In the genomic region with DNA sequence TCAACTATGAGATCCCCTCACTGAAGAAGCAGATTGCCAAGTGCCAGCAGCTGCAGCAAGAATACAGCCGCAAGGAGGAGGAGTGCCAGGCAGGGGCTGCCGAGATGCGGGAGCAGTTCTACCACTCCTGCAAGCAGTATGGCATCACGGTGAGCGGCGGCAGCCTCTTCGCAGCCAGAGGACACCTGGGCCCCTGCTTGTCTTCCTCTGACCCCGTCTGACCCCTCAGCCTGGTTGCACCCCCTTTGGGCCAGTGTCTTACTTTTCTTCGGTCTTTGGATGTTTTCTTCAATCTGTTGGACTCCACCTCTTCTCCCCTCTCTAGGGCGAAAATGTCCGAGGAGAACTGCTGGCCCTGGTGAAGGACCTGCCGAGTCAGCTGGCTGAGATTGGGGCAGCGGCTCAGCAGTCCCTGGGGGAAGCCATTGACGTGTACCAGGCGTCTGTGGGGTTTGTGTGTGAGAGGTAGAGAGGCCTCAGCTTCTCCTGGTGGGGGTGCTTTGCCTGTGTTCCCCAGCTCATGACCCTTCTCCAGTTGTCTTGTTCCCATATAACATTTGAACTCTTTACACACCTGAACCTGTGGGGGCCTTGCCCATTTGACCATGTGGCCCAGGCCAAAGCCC, we compare ENCODE assay signal across 21 cellular contexts. TPM values are rescaled to one million over a fixed set of nuclear protein-coding genes. Genes with fewer than 3 reads are reported as not detected.
DNase-seq lines count a peak whose midpoint lies in the region; ATAC-seq, FAIRE-seq and TF ChIP-seq lines count a peak whose summit lies in the region.
"Had no signal": no experiment of that assay in that cellular context is flagged by ENCODE, and none has a peak within 500 bp of the region (broad histone marks: within the 10 kb centered on the region; RNA-seq: fewer than 3 reads in every experiment).

No MANE protein-coding gene starts in this region.

- TF ChIP-seq CTCF in RWPE1 (conservative IDR thresholded peaks at IDR 0.05; ENCODE audit: low read depth) (no peak), epithelial cell of proximal tubule (conservative IDR thresholded peaks at IDR 0.05; ENCODE audit: low read depth, low read length) (peak; percentile 13), hepatocyte (IDR thresholded peaks at IDR 0.05; ENCODE audit: poor library complexity) (no peak), HepG2 (CRISPR knock-in tag; IDR thresholded peaks at IDR 0.05) (no peak)

- no peak overlapping the region for H3K4me3 ChIP-seq in BLaER1 treated with 17β-estradiol and CSF1 and Interleukin-3, amounts not matched to agents 10 nM and 100 nM
- H3K4me3 ChIP-seq in H7 (ENCODE audit: insufficient read depth, low read depth, low read length) = no peak overlapping the region
- H3K4me3 ChIP-seq in epithelial cell of proximal tubule (ENCODE audit: low read depth, low read length) = no peak overlapping the region
- H3K4me3 ChIP-seq in Karpas-422 (ENCODE audit: low read length) = no peak overlapping the region
- no peak overlapping the region for H3K4me3 ChIP-seq in hepatocyte
- no peak overlapping the region for H3K4me3 ChIP-seq in HepG2 (replicated peaks in 1 of 3; ENCODE audit: insufficient read depth in 1 of 3, low read depth in 2 of 3, low read length in 3 of 3)
- H3K4me3 ChIP-seq: MG63 had no signal

- peak overlapping the region in 5 of 11 experiments; percentile 6 to 50 (median 37); a peak in 10 of 22 replicates for H3K4me2 ChIP-seq in BLaER1 treated with 17β-estradiol and CSF1 and Interleukin-3, amounts not matched to agents 10 nM and 100 nM
- no peak overlapping the region for H3K4me2 ChIP-seq in Karpas-422 (ENCODE audit: low read depth, low read length, poor library complexity, severe bottlenecking)
- H3K4me2 ChIP-seq in hepatocyte = no peak overlapping the region
- no peak overlapping the region for H3K4me2 ChIP-seq in HepG2 (ENCODE audit: low read depth, low read length)

- POLR2A ChIA-PET in RWPE1 (lab: Yijun Ruan, JAX; ENCODE audit: low non-redundant PET) = no interaction called here
- POLR2A ChIA-PET in HepG2 (lab: Yijun Ruan, JAX) = interaction anchor here (1.7 kb wide), 1 partner anchor 34 kb away, joined by 5 read pairs; the partner anchor contains the start of gene PNPO

- H3K9me2 ChIP-seq in Karpas-422 (replicated peaks; ENCODE audit: insufficient read depth, low read length) = no peaks in the 10 kb centered on the region
- no peaks in the 10 kb centered on the region for H3K9me2 ChIP-seq in hepatocyte (replicated peaks; ENCODE audit: insufficient read depth)

- no peak for TF ChIP-seq POLR2A in HepG2 (IDR thresholded peaks at IDR 0.05; ENCODE audit: insufficient read depth in 1 of 2, low read depth in 2 of 2, low read length in 2 of 2)

- H3K27me3 ChIP-seq in BLaER1 treated with 17β-estradiol and CSF1 and Interleukin-3, amounts not matched to agents 10 nM and 100 nM = no peaks in the 10 kb centered on the region
- H3K27me3 ChIP-seq in H7 (ENCODE audit: control insufficient read depth, insufficient read depth, low read length) (no peaks in the 10 kb centered on the region), Karpas-422 (ENCODE audit: low read length) (no peaks in the 10 kb centered on the region), hepatocyte (no peaks in the 10 kb centered on the region), HepG2 (ENCODE audit: control insufficient read depth in 1 of 2, insufficient read depth in 2 of 2, low read length in 2 of 2) (no peaks in the 10 kb centered on the region; a peak in 1 of 5 replicates)
- H3K27me3 ChIP-seq: MG63 had no signal

- H3K27ac ChIP-seq in BLaER1 treated with 17β-estradiol and CSF1 and Interleukin-3, amounts not matched to agents 10 nM and 100 nM = no peak overlapping the region
- H3K27ac ChIP-seq in RWPE1 (peak overlapping the region; percentile 6; the same call in 1 of the 2 replicates), Karpas-422 (ENCODE audit: low read length) (no peak overlapping the region), hepatocyte (no peak overlapping the region), HepG2 (ENCODE audit: extremely low read length, insufficient read depth, low read length) (no peak overlapping the region)

- peaks cover 30% of the 10 kb centered on the region for H3K79me2 ChIP-seq in Karpas-422 (ENCODE audit: low read length)
- H3K79me2 ChIP-seq in hepatocyte = peaks cover 17% of the 10 kb centered on the region
- H3K79me2 ChIP-seq in HepG2 (ENCODE audit: insufficient read depth, low read length) = peaks cover 17% of the 10 kb centered on the region

- no peak for FAIRE-seq in HepG2 (lab: Jason Lieb, UNC)
- FAIRE-seq: G401.6 had no signal

- no peaks in the 10 kb centered on the region for H3K9me3 ChIP-seq in BLaER1 treated with 17β-estradiol and CSF1 and Interleukin-3, amounts not matched to agents 10 nM and 100 nM (replicated peaks in 1 of 11)
- H3K9me3 ChIP-seq in Karpas-422 (ENCODE audit: low read length) (no peaks in the 10 kb centered on the region), hepatocyte (ENCODE audit: low read depth) (no peaks in the 10 kb centered on the region), HepG2 (ENCODE audit: low read length) (no peaks in the 10 kb centered on the region)
- H3K9me3 ChIP-seq: MG63 had no signal

- DNase-seq in H7 (peak; percentile 70), RWPE1 (ENCODE audit: low spot score) (no peak), epithelial cell of proximal tubule (ENCODE audit: low read depth) (no peak), Karpas-422 (no peak), hepatocyte (ENCODE audit: low spot score) (no peak), HepG2 (ENCODE audit: low spot score) (no peak)
- DNase-seq: Calu3; CD4-positive, CD25-positive, alpha-beta regulatory T cell; DMS79; MG63; NCI-H1105 treated with DMSO at 0.1 percent for 48 hours; NCI-H187; NCI-H82 had no signal

- CTCF ChIA-PET in RWPE1 (lab: Yijun Ruan, JAX) (no interaction called here), HepG2 (lab: Yijun Ruan, JAX; ENCODE audit: low intra/inter-chr PET ratio, low total read pairs) (no interaction called here)

- intact Hi-C loops in HepG2 (cut with micrococcal nuclease; ENCODE audit: unreplicated experiment) = no loop called here

- ATAC-seq in HepG2 = no peak
- ATAC-seq in GM19395 (IDR thresholded peaks at IDR 0.05; ENCODE audit: unreplicated experiment) = no peak

- TF ChIP-seq RAD21 in HepG2 (CRISPR knock-in tag; IDR thresholded peaks at IDR 0.05) = no peak

- H3K36me3 ChIP-seq in BLaER1 treated with 17β-estradiol and CSF1 and Interleukin-3, amounts not matched to agents 10 nM and 100 nM = peaks cover 63 to 77% (median 70%) of the 10 kb centered on the region in 11 experiments
- H3K36me3 ChIP-seq in H7 (replicated peaks; ENCODE audit: control insufficient read depth, insufficient read depth, low read length) = peaks cover 26% of the 10 kb centered on the region
- H3K36me3 ChIP-seq in Karpas-422 (ENCODE audit: insufficient read depth, low read length) = peaks cover 35% of the 10 kb centered on the region
- no peaks in the 10 kb centered on the region for H3K36me3 ChIP-seq in hepatocyte (replicated peaks; ENCODE audit: insufficient read depth, low read depth)
- H3K36me3 ChIP-seq in HepG2 (replicated peaks in 1 of 2; ENCODE audit: control insufficient read depth in 1 of 2, insufficient read depth in 2 of 2, low read length in 2 of 2) = peaks cover 32 to 58% of the 10 kb centered on the region in 2 experiments

- TF ChIP-seq EP300 in HepG2 (IDR thresholded peaks at IDR 0.05; ENCODE audit: low read depth in 2 of 2, low read length in 2 of 2) (no peak), HepG2 (CRISPR knock-in tag; IDR thresholded peaks at IDR 0.05; ENCODE audit: borderline replicate concordance) (no peak)

- WGBS in hepatocyte (ENCODE audit: low lambda C conversion rate, missing lambda C conversion rate) = 84% methylated on average over 15 of the region's 15 CpGs
- 96% methylated on average over 15 of the region's 15 CpGs for WGBS in HepG2 (ENCODE audit: low lambda C conversion rate)

- in situ Hi-C loops in HepG2 (cut with HindIII; ENCODE audit: extremely low pct_ligation_motif_present, low pct_unique_long_range_greater_than_20kb) = loop anchor here (5.0 kb wide), 1 partner anchor 42 kb away; no protein-coding TSS in a partner anchor

- H2AFZ ChIP-seq in Karpas-422 (ENCODE audit: low read length) = no peak overlapping the region
- H2AFZ ChIP-seq in hepatocyte = no peak overlapping the region
- H2AFZ ChIP-seq in HepG2 (ENCODE audit: low read length) = no peak overlapping the region

- H3K4me1 ChIP-seq in BLaER1 treated with 17β-estradiol and CSF1 and Interleukin-3, amounts not matched to agents 10 nM and 100 nM = peaks cover 24 to 39% (median 35%) of the 10 kb centered on the region in 10 experiments
- peaks cover 19% of the 10 kb centered on the region for H3K4me1 ChIP-seq in Karpas-422 (ENCODE audit: low read length)
- peaks cover 9% of the 10 kb centered on the region for H3K4me1 ChIP-seq in hepatocyte (ENCODE audit: insufficient read depth)
- H3K4me1 ChIP-seq in HepG2 (ENCODE audit: insufficient read depth, low read length) = peaks cover 23% of the 10 kb centered on the region

- H4K20me1 ChIP-seq in BLaER1 treated with 17β-estradiol and CSF1 and Interleukin-3, amounts not matched to agents 10 nM and 100 nM = peaks cover 0 to 16% (median 0%) of the 10 kb centered on the region in 11 experiments; a peak in 5 of 22 replicates
- H4K20me1 ChIP-seq in Karpas-422 (ENCODE audit: insufficient read depth, low read depth, low read length) (no peaks in the 10 kb centered on the region; the same call in 1 of the 2 replicates), hepatocyte (ENCODE audit: insufficient read depth, poor library complexity, severe bottlenecking) (no peaks in the 10 kb centered on the region), HepG2 (ENCODE audit: insufficient read depth, low read length) (peaks cover 5% of the 10 kb centered on the region; the same call in 1 of the 2 replicates)

- H3K9ac ChIP-seq in BLaER1 treated with 17β-estradiol and CSF1 and Interleukin-3, amounts not matched to agents 10 nM and 100 nM = peak overlapping the region in 6 of 11 experiments; percentile 9 to 47 (median 32); a peak in 7 of 22 replicates
- H3K9ac ChIP-seq in Karpas-422 (ENCODE audit: low read length) = no peak overlapping the region
- no peak overlapping the region for H3K9ac ChIP-seq in HepG2 (ENCODE audit: insufficient read depth, low read depth, low read length)

- no TSS peak for BruUV-seq in HepG2 (replicated peaks; lab: Mats Ljungman, UMichigan)

RNA-seq across cellular contexts. Expression of gene CDK5RAP3, which starts 4.4 kb away (rescaled TPM):
- total RNA-seq in H7 (2014; rRNA removed; shearing (Covaris generic)) = 63.9 and 79.1 TPM in 2 replicates
- total RNA-seq in epithelial cell of proximal tubule (71.0 and 111 TPM in 2 replicates), hepatocyte (88.9 and 124 TPM in 2 replicates), HepG2 (2016; rRNA removed; fragmentation: Illumina TruSeq; extraction: Trizol) (86.8 and 128 TPM in 2 replicates)
- total RNA-seq in Karpas-422 (2014; rRNA removed; shearing (Covaris generic); ENCODE audit: low replicate concordance) = 213 and 402 TPM in 2 replicates
- polyA plus RNA-seq in hepatocyte (179 and 236 TPM in 2 replicates), HepG2 (2011; rRNA removed) (154 and 183 TPM in 2 replicates)
- total RNA-seq in HepG2 (2016; cell fraction: cytosol; rRNA removed; fragmentation: Illumina TruSeq; extraction: Trizol; ENCODE audit: low read depth) = 13.1 and 20.6 TPM in 2 replicates
- total RNA-seq in HepG2 (2016; cell fraction: insoluble cytoplasmic fraction; rRNA removed; fragmentation: Illumina TruSeq; extraction: Trizol) = 90.9 and 132 TPM in 2 replicates
- total RNA-seq in HepG2 (2016; cell fraction: membrane; rRNA removed; fragmentation: Illumina TruSeq; extraction: Trizol) = 26.2 and 30.9 TPM in 2 replicates
- 159 and 187 TPM in 2 replicates for total RNA-seq in HepG2 (2016; cell fraction: nucleus; rRNA removed; fragmentation: Illumina TruSeq; extraction: Trizol)
- polyA plus RNA-seq in HepG2 (2011; cell fraction: cytosol; rRNA removed) = 59.3 and 67.0 TPM in 2 replicates
- 2,013 and 2,090 TPM in 2 replicates for polyA plus RNA-seq in HepG2 (2011; cell fraction: nucleus; rRNA removed)
- 136 and 152 TPM in 2 replicates for polyA plus RNA-seq in HepG2 (2012)
- polyA plus RNA-seq in HepG2 (2016; cell fraction: cytosol; fragmentation: Illumina TruSeq; extraction: Trizol; ENCODE audit: low read depth) = 10.8 and 13.3 TPM in 2 replicates
- polyA plus RNA-seq in HepG2 (2016; cell fraction: insoluble cytoplasmic fraction; fragmentation: Illumina TruSeq; extraction: Trizol; ENCODE audit: low read depth) = 72.7 and 80.7 TPM in 2 replicates
- polyA plus RNA-seq in HepG2 (2016; cell fraction: membrane; fragmentation: Illumina TruSeq; extraction: Trizol; ENCODE audit: low read depth) = 16.6 and 19.4 TPM in 2 replicates
- 373 and 385 TPM in 2 replicates for polyA plus RNA-seq in HepG2 (2016; cell fraction: nucleus; fragmentation: Illumina TruSeq; extraction: Trizol; ENCODE audit: insufficient read depth, low read depth)
- polyA minus RNA-seq in HepG2 (2011; rRNA and poly(A)+ RNA removed; ENCODE audit: low replicate concordance) = 116 and 143 TPM in 2 replicates
- polyA minus RNA-seq in HepG2 (2011; cell fraction: cytosol; rRNA and poly(A)+ RNA removed) = 25.7 and 29.3 TPM in 2 replicates
- 252 and 268 TPM in 2 replicates for polyA minus RNA-seq in HepG2 (2011; cell fraction: nucleus; rRNA and poly(A)+ RNA removed)

RNA-seq across cellular contexts. Expression of gene PRR15L, which starts 17.6 kb away (rescaled TPM):
- 0.10 TPM in 1 of 2 replicates, not detected in the other for total RNA-seq in H7 (2014; rRNA removed; shearing (Covaris generic))
- total RNA-seq in epithelial cell of proximal tubule = 3.5 and 3.8 TPM in 2 replicates
- 0.97 and 2.7 TPM in 2 replicates for total RNA-seq in Karpas-422 (2014; rRNA removed; shearing (Covaris generic); ENCODE audit: low replicate concordance)
- total RNA-seq in hepatocyte = 64.9 and 66.4 TPM in 2 replicates
- polyA plus RNA-seq in hepatocyte = 48.0 and 56.5 TPM in 2 replicates
- 2.0 and 2.4 TPM in 2 replicates for total RNA-seq in HepG2 (2016; rRNA removed; fragmentation: Illumina TruSeq; extraction: Trizol)
- 0.40 and 0.62 TPM in 2 replicates for total RNA-seq in HepG2 (2016; cell fraction: cytosol; rRNA removed; fragmentation: Illumina TruSeq; extraction: Trizol; ENCODE audit: low read depth)
- 1.9 and 2.5 TPM in 2 replicates for total RNA-seq in HepG2 (2016; cell fraction: insoluble cytoplasmic fraction; rRNA removed; fragmentation: Illumina TruSeq; extraction: Trizol)
- total RNA-seq in HepG2 (2016; cell fraction: membrane; rRNA removed; fragmentation: Illumina TruSeq; extraction: Trizol) = 0.93 and 1.0 TPM in 2 replicates
- 0.65 and 0.88 TPM in 2 replicates for total RNA-seq in HepG2 (2016; cell fraction: nucleus; rRNA removed; fragmentation: Illumina TruSeq; extraction: Trizol)
- 0.44 and 0.47 TPM in 2 replicates for polyA plus RNA-seq in HepG2 (2011; rRNA removed)
- polyA plus RNA-seq in HepG2 (2011; cell fraction: cytosol; rRNA removed) = 0.64 and 0.77 TPM in 2 replicates
- polyA plus RNA-seq in HepG2 (2011; cell fraction: nucleus; rRNA removed) = 0.37 and 0.81 TPM in 2 replicates
- polyA plus RNA-seq in HepG2 (2012) = 0.49 and 0.95 TPM in 2 replicates
- 0.11 and 0.28 TPM in 2 replicates for polyA plus RNA-seq in HepG2 (2016; cell fraction: cytosol; fragmentation: Illumina TruSeq; extraction: Trizol; ENCODE audit: low read depth)
- polyA plus RNA-seq in HepG2 (2016; cell fraction: insoluble cytoplasmic fraction; fragmentation: Illumina TruSeq; extraction: Trizol; ENCODE audit: low read depth) = 2.2 TPM in 2 replicates
- 0.43 and 0.52 TPM in 2 replicates for polyA plus RNA-seq in HepG2 (2016; cell fraction: membrane; fragmentation: Illumina TruSeq; extraction: Trizol; ENCODE audit: low read depth)
- polyA plus RNA-seq in HepG2 (2016; cell fraction: nucleus; fragmentation: Illumina TruSeq; extraction: Trizol; ENCODE audit: insufficient read depth, low read depth) = 1.1 and 1.2 TPM in 2 replicates
- 1.4 TPM in 1 of 2 replicates, not detected in the other for polyA minus RNA-seq in HepG2 (2011; rRNA and poly(A)+ RNA removed; ENCODE audit: low replicate concordance)
- 0.40 and 0.44 TPM in 2 replicates for polyA minus RNA-seq in HepG2 (2011; cell fraction: cytosol; rRNA and poly(A)+ RNA removed)
- polyA minus RNA-seq in HepG2 (2011; cell fraction: nucleus; rRNA and poly(A)+ RNA removed) = 0.62 TPM in 1 of 2 replicates, not detected in the other
- total RNA-seq: A673; CD4-positive, CD25-positive, alpha-beta regulatory T cell; H4; NCI-H460; RPMI7951 had no signal
- polyA plus RNA-seq: IgD-negative memory B cell had no signal

RNA-seq across cellular contexts. Expression of gene PNPO, which starts 33.9 kb away (rescaled TPM):
- total RNA-seq in H7 (2014; rRNA removed; shearing (Covaris generic)) = 8.9 and 12.9 TPM in 2 replicates
- total RNA-seq in epithelial cell of proximal tubule (39.5 and 47.6 TPM in 2 replicates), hepatocyte (17.0 and 18.6 TPM in 2 replicates), HepG2 (2016; rRNA removed; fragmentation: Illumina TruSeq; extraction: Trizol) (63.3 and 110 TPM in 2 replicates)
- total RNA-seq in Karpas-422 (2014; rRNA removed; shearing (Covaris generic); ENCODE audit: low replicate concordance) = 26.8 and 32.0 TPM in 2 replicates
- polyA plus RNA-seq in hepatocyte (10.4 and 12.2 TPM in 2 replicates), HepG2 (2011; rRNA removed) (47.9 and 48.1 TPM in 2 replicates)
- total RNA-seq in HepG2 (2016; cell fraction: cytosol; rRNA removed; fragmentation: Illumina TruSeq; extraction: Trizol; ENCODE audit: low read depth) = 8.6 and 9.4 TPM in 2 replicates
- 66.0 and 103 TPM in 2 replicates for total RNA-seq in HepG2 (2016; cell fraction: insoluble cytoplasmic fraction; rRNA removed; fragmentation: Illumina TruSeq; extraction: Trizol)
- 30.0 and 31.1 TPM in 2 replicates for total RNA-seq in HepG2 (2016; cell fraction: membrane; rRNA removed; fragmentation: Illumina TruSeq; extraction: Trizol)
- 31.0 and 31.3 TPM in 2 replicates for total RNA-seq in HepG2 (2016; cell fraction: nucleus; rRNA removed; fragmentation: Illumina TruSeq; extraction: Trizol)
- 42.3 and 49.3 TPM in 2 replicates for polyA plus RNA-seq in HepG2 (2011; cell fraction: cytosol; rRNA removed)
- polyA plus RNA-seq in HepG2 (2011; cell fraction: nucleus; rRNA removed) = 24.7 and 35.1 TPM in 2 replicates
- polyA plus RNA-seq in HepG2 (2012) = 19.7 and 25.0 TPM in 2 replicates
- 4.4 and 5.2 TPM in 2 replicates for polyA plus RNA-seq in HepG2 (2016; cell fraction: cytosol; fragmentation: Illumina TruSeq; extraction: Trizol; ENCODE audit: low read depth)
- polyA plus RNA-seq in HepG2 (2016; cell fraction: insoluble cytoplasmic fraction; fragmentation: Illumina TruSeq; extraction: Trizol; ENCODE audit: low read depth) = 60.3 and 63.0 TPM in 2 replicates
- polyA plus RNA-seq in HepG2 (2016; cell fraction: membrane; fragmentation: Illumina TruSeq; extraction: Trizol; ENCODE audit: low read depth) = 18.9 and 19.7 TPM in 2 replicates
- polyA plus RNA-seq in HepG2 (2016; cell fraction: nucleus; fragmentation: Illumina TruSeq; extraction: Trizol; ENCODE audit: insufficient read depth, low read depth) = 38.2 and 38.8 TPM in 2 replicates
- 64.3 and 90.4 TPM in 2 replicates for polyA minus RNA-seq in HepG2 (2011; rRNA and poly(A)+ RNA removed; ENCODE audit: low replicate concordance)
- polyA minus RNA-seq in HepG2 (2011; cell fraction: cytosol; rRNA and poly(A)+ RNA removed) = 33.1 and 41.3 TPM in 2 replicates
- polyA minus RNA-seq in HepG2 (2011; cell fraction: nucleus; rRNA and poly(A)+ RNA removed) = 24.2 and 35.4 TPM in 2 replicates

Comparison
In these comparisons a context has a peak if more than half of its experiments do, and no peak if none do; other contexts are left out.
1. H3K9ac ChIP-seq: peak in BLaER1 treated with 17β-estradiol and CSF1 and Interleukin-3, amounts not matched to agents 10 nM and 100 nM (6 of 11); none in Karpas-422 (single experiment) and HepG2 (single experiment).
2. RNA of gene PRR15L, which starts 17.6 kb away (total RNA-seq): 64.9 to 66.4 TPM in hepatocyte; 3.5 to 3.8 TPM in epithelial cell of proximal tubule, 0.40 to 2.5 TPM in HepG2, 0.97 to 2.7 TPM in Karpas-422 and 0.10 TPM in H7; every median in the first group is over 10 times any median in the second.